Comparison of ENCODE assay signal across 15 cellular contexts in the genomic region with DNA sequence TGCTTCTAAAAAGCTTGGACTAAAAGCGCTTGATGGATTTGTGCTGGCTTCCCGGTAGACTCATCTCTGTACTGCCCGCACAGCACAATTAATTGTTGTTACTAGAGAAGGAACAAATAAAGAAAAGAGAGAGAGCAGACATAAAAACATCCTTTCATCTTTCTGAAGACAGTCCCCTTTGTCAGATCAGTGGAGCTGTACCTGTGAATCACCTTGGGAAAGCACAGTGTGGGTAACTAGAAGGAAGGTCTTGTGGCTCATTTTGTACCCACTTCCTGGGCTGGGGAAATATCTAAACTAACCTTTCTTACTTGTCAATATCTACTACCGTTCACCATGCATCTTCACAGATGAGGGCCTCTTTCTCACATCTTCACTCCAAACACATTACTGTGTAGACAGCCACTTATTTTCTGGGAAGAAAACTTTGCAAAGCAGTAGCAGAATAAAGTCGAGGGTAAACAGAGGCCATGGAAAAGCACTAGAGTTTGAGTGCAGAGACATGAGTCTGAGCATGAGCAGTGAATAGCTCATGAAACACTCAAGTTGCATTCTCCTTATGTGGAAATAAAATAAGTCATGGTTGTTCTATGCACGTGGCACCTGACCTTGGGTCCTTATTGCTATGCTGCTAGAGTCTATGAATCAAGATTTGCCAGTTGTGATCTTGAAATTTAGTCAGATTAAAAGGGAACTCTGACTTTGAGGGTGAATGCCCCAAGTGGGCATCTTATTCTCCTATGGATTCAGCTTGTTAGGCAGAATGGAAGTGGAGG.
DNase-seq lines count a peak whose midpoint lies in the region; ATAC-seq and TF ChIP-seq lines count a peak whose summit lies in the region.
"Had no signal": no experiment of that assay in that cellular context is flagged by ENCODE, and none has a peak within 500 bp of the region (broad histone marks: within the 10 kb centered on the region; RNA-seq: fewer than 3 reads in every experiment).

No MANE protein-coding gene starts in this region.

- H2AFZ ChIP-seq in DND-41 (ENCODE audit: low read depth, low read length) (no peak overlapping the region), MM.1S (ENCODE audit: low read length) (no peak overlapping the region)

- no peaks in the 10 kb centered on the region for H3K36me3 Mint-ChIP-seq in endothelial cell (ENCODE audit: low read depth, unreplicated experiment)

- TF ChIP-seq CTCF in DND-41 (IDR thresholded peaks at IDR 0.05; ENCODE audit: borderline replicate concordance, extremely low read depth, low read length, poor library complexity, severe bottlenecking) = no peak
- no peak for TF ChIP-seq CTCF in gastrocnemius medialis (IDR thresholded peaks at IDR 0.05 in 4 of 5, conservative IDR thresholded peaks at IDR 0.05 in 1 of 5)
- no peak for TF ChIP-seq CTCF in MM.1S (IDR thresholded peaks at IDR 0.05; ENCODE audit: low read length)
- no peak for TF ChIP-seq CTCF in endothelial cell (IDR thresholded peaks at IDR 0.05; ENCODE audit: unreplicated experiment)

- H3K9me3 ChIP-seq in DND-41 (ENCODE audit: insufficient read depth, low read length, severe bottlenecking) (no peaks in the 10 kb centered on the region), gastrocnemius medialis (no peaks in the 10 kb centered on the region), MM.1S (replicated peaks; ENCODE audit: insufficient read depth, low read length) (no peaks in the 10 kb centered on the region)
- H3K9me3 ChIP-seq: right atrium auricular region had no signal

- no peak overlapping the region for H3K4me3 Mint-ChIP-seq in endothelial cell (ENCODE audit: unreplicated experiment)
- H3K4me3 Mint-ChIP-seq: brain had no signal

- H4K20me1 ChIP-seq in DND-41 (ENCODE audit: insufficient read depth, low read length) (no peaks in the 10 kb centered on the region), MM.1S (ENCODE audit: insufficient read depth, low read length) (no peaks in the 10 kb centered on the region)
- H4K20me1 ChIP-seq: BLaER1 treated with 17β-estradiol and CSF1 and Interleukin-3, amounts not matched to agents 10 nM and 100 nM had no signal

- H3K27ac ChIP-seq in DND-41 (ENCODE audit: low read length) = 0 out of 2 replicates have a peak overlapping the region, but pooled peaks have one; percentile 22
- H3K27ac ChIP-seq in gastrocnemius medialis = peak overlapping the region; percentile 45 to 68 (median 58)
- H3K27ac ChIP-seq in MM.1S (ENCODE audit: low read length) = no peak overlapping the region
- H3K27ac ChIP-seq: BLaER1 treated with 17β-estradiol and CSF1 and Interleukin-3, amounts not matched to agents 10 nM and 100 nM; right atrium auricular region; VCaP had no signal

- DNase-seq in DND-41 (peak; percentile 45), T-helper 9 cell (peak; percentile 2), gastrocnemius medialis (no peak), anterior cingulate cortex (lab: John Stamatoyannopoulos, UW) (no peak), MM.1S (no peak), endothelial cell (ENCODE audit: low spot score) (no peak)
- peak; percentile 0 for DNase-seq in activated naive CD8-positive, alpha-beta T cell treated with anti-CD3 and anti-CD28 coated beads, Interleukin-2, amount 50 U/mL, for 16 hours (ENCODE audit: low read depth, low spot score)
- DNase-seq: GDM1, MV-4-11, NCI-H226 had no signal

- TF ChIP-seq POLR2A in gastrocnemius medialis (IDR thresholded peaks at IDR 0.05) = no peak

- H3K4me3 ChIP-seq in DND-41 (ENCODE audit: low read depth in 1 of 2, low read length in 2 of 2) (no peak overlapping the region), gastrocnemius medialis (no peak overlapping the region), MM.1S (ENCODE audit: low read length) (no peak overlapping the region)
- H3K4me3 ChIP-seq: BLaER1 treated with 17β-estradiol and CSF1 and Interleukin-3, amounts not matched to agents 10 nM and 100 nM; right atrium auricular region had no signal

- intact Hi-C loops in gastrocnemius medialis (cut with DNase I; ENCODE audit: low total_unique reads) = no loop called here

- in situ Hi-C loops in gastrocnemius medialis (cut with MboI; ENCODE audit: low sequenced_read_pairs in 4 of 4) = no loop called here

- H3F3A ChIP-seq in MM.1S (ENCODE audit: insufficient read depth, low read length) = no peaks in the 10 kb centered on the region

- H3K9ac ChIP-seq in DND-41 (ENCODE audit: low read depth, low read length) (no peak overlapping the region), MM.1S (ENCODE audit: low read length) (no peak overlapping the region)
- H3K9ac ChIP-seq: BLaER1 treated with 17β-estradiol and CSF1 and Interleukin-3, amounts not matched to agents 10 nM and 100 nM had no signal

- ATAC-seq in DND-41 (ENCODE audit: insufficient read depth, low read depth) = peak; percentile 91
- ATAC-seq in gastrocnemius medialis = no peak
- ATAC-seq in GM21423 (IDR thresholded peaks at IDR 0.05; ENCODE audit: unreplicated experiment) = no peak

- H3K9me2 ChIP-seq in MM.1S (replicated peaks; ENCODE audit: insufficient read depth, low read length) = no peaks in the 10 kb centered on the region

- H3K4me2 ChIP-seq in DND-41 (ENCODE audit: insufficient read depth, low read length) (no peak overlapping the region), MM.1S (ENCODE audit: low read depth, low read length) (no peak overlapping the region)
- H3K4me2 ChIP-seq: BLaER1 treated with 17β-estradiol and CSF1 and Interleukin-3, amounts not matched to agents 10 nM and 100 nM had no signal

- H3K79me2 ChIP-seq in DND-41 (ENCODE audit: insufficient read depth, low read length) (0 out of 2 replicates have a peak, but pooled peaks cover 2% of the 10 kb centered on the region), MM.1S (ENCODE audit: low read length) (no peaks in the 10 kb centered on the region)

- H3K4me1 ChIP-seq in DND-41 (ENCODE audit: insufficient read depth, low read length) (peaks cover 18% of the 10 kb centered on the region), gastrocnemius medialis (peaks cover 23 to 52% of the 10 kb centered on the region in 2 donors), MM.1S (ENCODE audit: low read length) (no peaks in the 10 kb centered on the region)

- H3K27me3 ChIP-seq in DND-41 (ENCODE audit: insufficient read depth, low read length, poor library complexity) (no peaks in the 10 kb centered on the region), gastrocnemius medialis (no peaks in the 10 kb centered on the region), MM.1S (replicated peaks; ENCODE audit: insufficient read depth, low read length) (no peaks in the 10 kb centered on the region)
- H3K27me3 ChIP-seq: BLaER1 treated with 17β-estradiol and CSF1 and Interleukin-3, amounts not matched to agents 10 nM and 100 nM; right atrium auricular region had no signal

- H3K27me3 Mint-ChIP-seq in endothelial cell (ENCODE audit: unreplicated experiment) = no peaks in the 10 kb centered on the region
- H3K27me3 Mint-ChIP-seq: brain had no signal

- no peaks in the 10 kb centered on the region for H3K9me3 Mint-ChIP-seq in endothelial cell (ENCODE audit: unreplicated experiment)

- peaks cover 11% of the 10 kb centered on the region for H3K4me1 Mint-ChIP-seq in endothelial cell (ENCODE audit: unreplicated experiment)

- H3K27ac Mint-ChIP-seq in endothelial cell (ENCODE audit: unreplicated experiment) = no peak overlapping the region
- H3K27ac Mint-ChIP-seq: brain had no signal

- H3K36me3 ChIP-seq in DND-41 (ENCODE audit: insufficient read depth, low read length) (no peaks in the 10 kb centered on the region), gastrocnemius medialis (no peaks in the 10 kb centered on the region), MM.1S (replicated peaks; ENCODE audit: insufficient read depth, low read length) (no peaks in the 10 kb centered on the region)
- H3K36me3 ChIP-seq: right atrium auricular region had no signal

Comparison
In these comparisons a context has a peak if more than half of its experiments do, and no peak if none do; other contexts are left out.
1. DNase-seq: peak in DND-41 (single experiment), T-helper 9 cell (single experiment) and activated naive CD8-positive, alpha-beta T cell treated with anti-CD3 and anti-CD28 coated beads, Interleukin-2, amount 50 U/mL, for 16 hours (single experiment); none in gastrocnemius medialis (0 of 2), anterior cingulate cortex (0 of 58), MM.1S (single experiment) and endothelial cell (single experiment).